Comparison of ENCODE assay signal across 8 cellular contexts in the genomic region with DNA sequence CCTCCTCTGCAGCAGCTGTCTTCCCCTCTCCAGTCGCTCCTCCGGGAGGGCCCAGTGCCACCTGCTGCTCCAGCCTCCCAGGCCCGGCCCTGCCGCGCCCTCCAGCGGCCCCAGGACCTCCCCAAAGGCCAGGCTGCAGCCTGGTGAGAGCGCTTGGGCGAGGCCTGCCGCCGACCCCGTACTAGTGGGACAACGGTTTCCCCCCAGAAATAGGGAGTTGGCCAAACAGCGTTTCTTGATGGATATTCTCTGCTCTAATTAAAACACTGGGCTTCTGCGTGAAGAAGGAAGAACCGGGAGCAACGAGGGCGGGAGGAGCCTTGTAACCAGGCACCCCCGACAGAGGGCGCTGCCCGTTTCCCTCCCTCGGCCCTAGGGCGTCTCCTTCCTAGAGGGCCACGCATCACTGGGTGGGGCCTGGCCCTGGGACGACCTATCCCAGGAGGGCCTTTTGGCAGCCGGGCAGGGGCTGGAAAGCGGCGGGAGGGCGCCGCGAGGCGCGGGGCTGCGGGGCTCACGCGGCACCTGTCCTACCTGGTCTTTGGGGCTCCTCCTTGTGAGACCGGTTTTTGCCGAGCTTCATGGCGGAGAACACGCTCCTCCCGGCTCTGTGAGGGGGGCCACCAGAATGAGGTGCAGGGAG. TPM values are rescaled to one million over a fixed set of nuclear protein-coding genes. Genes with fewer than 3 reads are reported as not detected.
DNase-seq lines count a peak whose midpoint lies in the region; ATAC-seq, FAIRE-seq and TF ChIP-seq lines count a peak whose summit lies in the region.

No MANE protein-coding gene starts in this region.

- intact Hi-C loops in cardiac septum (cut with DNase I) (loop anchor here (5.0 kb wide), 1 partner anchor 74 kb away; no protein-coding TSS in a partner anchor), thyroid gland (cut with DNase I) (loop anchor here (5.0 kb wide), 1 partner anchor 74 kb away; no protein-coding TSS in a partner anchor)

- CTCF ChIA-PET in A549 (lab: Yijun Ruan, JAX) (interaction anchor here (0.6 to 13.8 kb wide), 88 partner anchors 8 to 657 kb away, joined by 3 to 167 read pairs (median 4); a partner anchor contains a TSS), SK-N-SH (lab: Yijun Ruan, JAX) (interaction anchor here (1.2 kb wide), 1 partner anchor 14 kb away, joined by 4 read pairs; no protein-coding TSS in a partner anchor)

- H3K36me3 ChIP-seq in MM.1S (replicated peaks; ENCODE audit: insufficient read depth, low read length) (no peaks in the 10 kb centered on the region), SK-N-SH (replicated peaks in 1 of 2; ENCODE audit: control insufficient read depth in 1 of 2, insufficient read depth in 2 of 2, low read length in 1 of 2) (no peaks in the 10 kb centered on the region), parathyroid adenoma (ENCODE audit: control insufficient read depth, insufficient read depth, low read length) (no peaks in the 10 kb centered on the region), thyroid gland (no peaks in the 10 kb centered on the region)

- WGBS in A549 (ENCODE audit: missing lambda C conversion rate), result 3% methylated on average over 27 of the region's 40 CpGs
- 69% methylated on average over 30 of the region's 40 CpGs for WGBS in SK-N-SH (ENCODE audit: low lambda C conversion rate)
- WGBS in thyroid gland, 2 donors, result 2 to 5% methylated on average over 30 to 34 of the region's 40 CpGs

- peak; percentile 91 to 99 for DNase-seq in A549 (ENCODE audit: low read depth in 1 of 2, low spot score in 1 of 2)
- DNase-seq in GM19239 (ENCODE audit: insufficient read length, low spot score), result peak; percentile 88
- peak; percentile 73 for DNase-seq in MM.1S
- DNase-seq in SK-N-SH, result peak; percentile 52
- peak; percentile 86 for DNase-seq in activated naive CD4-positive, alpha-beta T cell treated with anti-CD3 and anti-CD28 coated beads, Interleukin-2, amount 50 U/mL, for 16 hours
- DNase-seq in cardiac septum (ENCODE audit: low spot score), result peak; percentile 89
- peak; percentile 83 to 88 for DNase-seq in thyroid gland

- H3K4me3 ChIP-seq in A549, result peak overlapping the region; percentile 63
- peak overlapping the region; percentile 61 for H3K4me3 ChIP-seq in MM.1S (ENCODE audit: low read length)
- no peak overlapping the region; a peak in 1 of 4 replicates for H3K4me3 ChIP-seq in SK-N-SH (ENCODE audit: low read depth in 2 of 2, low read length in 1 of 2)
- peak overlapping the region; percentile 37 for H3K4me3 ChIP-seq in parathyroid adenoma (ENCODE audit: low read depth, low read length)
- peak overlapping the region in 1 of 3 donors; percentile 32 for H3K4me3 ChIP-seq in thyroid gland (replicated peaks in 1 of 3)

- H3K9ac ChIP-seq in MM.1S (ENCODE audit: low read length), result peak overlapping the region; percentile 24; the same call in 1 of the 2 replicates
- no peak overlapping the region for H3K9ac ChIP-seq in SK-N-SH
- no peak overlapping the region for H3K9ac ChIP-seq in parathyroid adenoma

- FAIRE-seq in A549 (lab: Jason Lieb, UNC) (peak; percentile 54), GM19239 (lab: Jason Lieb, UNC) (peak; percentile 71)

- H4K20me1 ChIP-seq in MM.1S (ENCODE audit: insufficient read depth, low read length) (no peaks in the 10 kb centered on the region), SK-N-SH (ENCODE audit: insufficient read depth) (no peaks in the 10 kb centered on the region)

- ATAC-seq in A549, result peak; percentile 95 to 99

- peak; percentile 45 to 84; a peak in 4 of 5 replicates for TF ChIP-seq RAD21 in A549 (conservative IDR thresholded peaks at IDR 0.05 in 1 of 2, IDR thresholded peaks at IDR 0.05 in 1 of 2)
- TF ChIP-seq RAD21 in SK-N-SH (IDR thresholded peaks at IDR 0.05; ENCODE audit: low read length), result no peak

- H3K27ac ChIP-seq in A549, result peak overlapping the region; percentile 82 to 91
- H3K27ac ChIP-seq in MM.1S (ENCODE audit: low read length), result no peak overlapping the region
- H3K27ac ChIP-seq in SK-N-SH (ENCODE audit: low read depth in 2 of 2, low read length in 1 of 2), result no peak overlapping the region
- no peak overlapping the region for H3K27ac ChIP-seq in parathyroid adenoma
- peak overlapping the region in 1 of 3 donors; percentile 28 for H3K27ac ChIP-seq in thyroid gland

- POLR2A ChIA-PET in A549 (lab: Yijun Ruan, JAX) (interaction anchor here (0.7 to 1.4 kb wide), 2 partner anchors 142 to 158 kb away, joined by 3 read pairs; a partner anchor contains a TSS), SK-N-SH (lab: Yijun Ruan, JAX) (interaction anchor here (0.6 kb wide), 1 partner anchor 1010 kb away, joined by 3 read pairs; no protein-coding TSS in a partner anchor)

- H3K27me3 ChIP-seq in MM.1S (replicated peaks; ENCODE audit: insufficient read depth, low read length) (peaks cover 41% of the 10 kb centered on the region), SK-N-SH (ENCODE audit: insufficient read depth) (peaks cover 35% of the 10 kb centered on the region), parathyroid adenoma (ENCODE audit: control insufficient read depth, insufficient read depth, low read length) (no peaks in the 10 kb centered on the region), thyroid gland (no peaks in the 10 kb centered on the region)

- peak; percentile 91 for TF ChIP-seq POLR2A in A549 (IDR thresholded peaks at IDR 0.05; ENCODE audit: low read length)
- no peak for TF ChIP-seq POLR2A in thyroid gland (IDR thresholded peaks at IDR 0.05)

- H3K9me3 ChIP-seq in A549, result no peaks in the 10 kb centered on the region
- no peaks in the 10 kb centered on the region for H3K9me3 ChIP-seq in MM.1S (replicated peaks; ENCODE audit: insufficient read depth, low read length)
- no peaks in the 10 kb centered on the region for H3K9me3 ChIP-seq in SK-N-SH
- no peaks in the 10 kb centered on the region for H3K9me3 ChIP-seq in parathyroid adenoma (ENCODE audit: control insufficient read depth, low read length)
- H3K9me3 ChIP-seq in thyroid gland, result no peaks in the 10 kb centered on the region

- H3K9me2 ChIP-seq in MM.1S (replicated peaks; ENCODE audit: insufficient read depth, low read length), result no peaks in the 10 kb centered on the region
- no peaks in the 10 kb centered on the region for H3K9me2 ChIP-seq in SK-N-SH

- TF ChIP-seq EP300 in A549 (IDR thresholded peaks at IDR 0.05) (no peak), SK-N-SH (IDR thresholded peaks at IDR 0.05; ENCODE audit: borderline replicate concordance in 1 of 2, low read depth in 1 of 2, low read length in 1 of 2) (no peak)

- peak; percentile 100 for TF ChIP-seq CTCF in A549 (IDR thresholded peaks at IDR 0.05)
- peak; percentile 97 for TF ChIP-seq CTCF in MM.1S (IDR thresholded peaks at IDR 0.05; ENCODE audit: low read length)
- TF ChIP-seq CTCF in SK-N-SH (IDR thresholded peaks at IDR 0.05), result no peak
- TF ChIP-seq CTCF in parathyroid adenoma (IDR thresholded peaks at IDR 0.05), result peak; percentile 93
- TF ChIP-seq CTCF in thyroid gland (IDR thresholded peaks at IDR 0.05), result peak; percentile 72 to 95 (median 91)

- H3K79me2 ChIP-seq in MM.1S (ENCODE audit: low read length), result no peaks in the 10 kb centered on the region
- no peaks in the 10 kb centered on the region for H3K79me2 ChIP-seq in SK-N-SH (ENCODE audit: insufficient read depth)
- no peaks in the 10 kb centered on the region for H3K79me2 ChIP-seq in parathyroid adenoma

- H3K4me1 ChIP-seq in A549 (peaks cover 5% of the 10 kb centered on the region; the same call in 1 of the 3 replicates), MM.1S (ENCODE audit: low read length) (no peaks in the 10 kb centered on the region), SK-N-SH (ENCODE audit: control insufficient read depth in 1 of 2, insufficient read depth in 2 of 2, low read depth in 1 of 2, low read length in 1 of 2) (no peaks in the 10 kb centered on the region), parathyroid adenoma (no peaks in the 10 kb centered on the region), thyroid gland (peaks cover 10 to 12% of the 10 kb centered on the region in 2 donors)

- H3F3A ChIP-seq in MM.1S (ENCODE audit: insufficient read depth, low read length) (no peaks in the 10 kb centered on the region), SK-N-SH (replicated peaks; ENCODE audit: insufficient read depth) (no peaks in the 10 kb centered on the region)

- H2AFZ ChIP-seq in MM.1S (ENCODE audit: low read length) (peak overlapping the region; percentile 84), SK-N-SH (ENCODE audit: low read depth) (no peak overlapping the region), parathyroid adenoma (peak overlapping the region; percentile 97)

- peak overlapping the region; percentile 97 for H3K4me2 ChIP-seq in A549
- peak overlapping the region; percentile 84 for H3K4me2 ChIP-seq in MM.1S (ENCODE audit: low read depth, low read length)
- no peak overlapping the region for H3K4me2 ChIP-seq in SK-N-SH
- H3K4me2 ChIP-seq in parathyroid adenoma (ENCODE audit: low read length), result peak overlapping the region; percentile 89

TF ChIP-seq in SK-N-SH, 30 proteins besides CTCF, POLR2A, EP300 and RAD21 (continues in another document):
- TF ChIP-seq, protein P1, sequence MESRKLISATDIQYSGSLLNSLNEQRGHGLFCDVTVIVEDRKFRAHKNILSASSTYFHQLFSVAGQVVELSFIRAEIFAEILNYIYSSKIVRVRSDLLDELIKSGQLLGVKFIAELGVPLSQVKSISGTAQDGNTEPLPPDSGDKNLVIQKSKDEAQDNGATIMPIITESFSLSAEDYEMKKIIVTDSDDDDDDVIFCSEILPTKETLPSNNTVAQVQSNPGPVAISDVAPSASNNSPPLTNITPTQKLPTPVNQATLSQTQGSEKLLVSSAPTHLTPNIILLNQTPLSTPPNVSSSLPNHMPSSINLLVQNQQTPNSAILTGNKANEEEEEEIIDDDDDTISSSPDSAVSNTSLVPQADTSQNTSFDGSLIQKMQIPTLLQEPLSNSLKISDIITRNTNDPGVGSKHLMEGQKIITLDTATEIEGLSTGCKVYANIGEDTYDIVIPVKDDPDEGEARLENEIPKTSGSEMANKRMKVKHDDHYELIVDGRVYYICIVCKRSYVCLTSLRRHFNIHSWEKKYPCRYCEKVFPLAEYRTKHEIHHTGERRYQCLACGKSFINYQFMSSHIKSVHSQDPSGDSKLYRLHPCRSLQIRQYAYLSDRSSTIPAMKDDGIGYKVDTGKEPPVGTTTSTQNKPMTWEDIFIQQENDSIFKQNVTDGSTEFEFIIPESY (IDR thresholded peaks at IDR 0.05; ENCODE audit: borderline replicate concordance, low read depth), result no peak
- TF ChIP-seq NFIC (IDR thresholded peaks at IDR 0.05; ENCODE audit: borderline replicate concordance), result no peak

RNA-seq across cellular contexts. Expression of a gene that starts 25.4 kb away (rescaled TPM):
- 0.13 and 0.22 TPM in 2 replicates for polyA plus RNA-seq in A549 (2011; rRNA removed)
- polyA plus RNA-seq in A549 (2012; cell fraction: cytosol; rRNA removed), result 0.15 and 0.17 TPM in 2 replicates
- polyA plus RNA-seq in A549 (2012; cell fraction: nucleus; rRNA removed), result 0.24 and 0.34 TPM in 2 replicates
- polyA plus RNA-seq in A549 (2017; fragmentation: RNase III; extraction: RNeasy Plus Mini Kit Qiagen cat#74134 plus additional on column Dnase treatment), result 0.05 to 0.18 TPM (median 0.08 TPM) in 3 replicates
- polyA minus RNA-seq in A549 (2011; rRNA and poly(A)+ RNA removed), result 0.49 and 0.74 TPM in 2 replicates
- not detected in 2 replicates for polyA plus RNA-seq in SK-N-SH (2012; rRNA removed)
- 0.01 TPM in 1 of 2 replicates, not detected in the other for polyA plus RNA-seq in SK-N-SH (2012; cell fraction: cytosol; rRNA removed)
- polyA plus RNA-seq in SK-N-SH (2012; cell fraction: nucleus; rRNA removed), result 0.01 TPM in 2 replicates
- not detected for total RNA-seq in cardiac septum
- total RNA-seq in thyroid gland, result under 1 TPM in 1 of 4 donors, not detected in 3; 0.67 TPM

Comparison
In these comparisons a context has a peak if more than half of its experiments do, and no peak if none do; other contexts are left out.
1. H3K27ac ChIP-seq: peak in A549 (2 of 2); none in MM.1S (single experiment), SK-N-SH (0 of 2) and parathyroid adenoma (single experiment).
2. H3K4me3 ChIP-seq: peak in A549 (single experiment), MM.1S (single experiment) and parathyroid adenoma (single experiment); none in SK-N-SH (0 of 2).
3. Peak in every context shown above with its lines, with median percentiles within 50 percentile points of each other: DNase-seq.